ENCODE assay signal across 9 cellular contexts in genomic region chr21:41169258-41169576, GRCh38. TPM values are rescaled to one million over a fixed set of nuclear protein-coding genes. Genes with fewer than 3 reads are reported as not detected.
A peak's percentile ranks its signal among the peaks of the same experiment; 100 is the strongest.
DNase-seq lines count a peak whose midpoint lies in the region; ATAC-seq, FAIRE-seq and TF ChIP-seq lines count a peak whose summit lies in the region.
"Had no signal": no experiment of that assay in that cellular context is flagged by ENCODE, and none has a peak within 500 bp of the region (broad histone marks: within the 10 kb centered on the region; RNA-seq: fewer than 3 reads in every experiment).

No MANE protein-coding gene starts in this region.

- CTCF ChIA-PET in activated CD8-positive, alpha-beta memory T cell treated with anti-CD3 and anti-CD28 coated beads, Interleukin-2, amount 10 ng/mL, durations not matched to agents 7 days and 5 days (lab: Charles Lee): interaction anchor here (0.7 to 1.6 kb wide), 2 partner anchors 105 to 114 kb away, joined by 3 to 9 read pairs; no protein-coding TSS in a partner anchor

- peaks cover 8% of the 10 kb centered on the region for H3K4me1 Mint-ChIP-seq in activated CD8-positive, alpha-beta memory T cell treated with anti-CD3 and anti-CD28 coated beads, Interleukin-2, amount 10 ng/mL, durations not matched to agents 7 days and 5 days
- H3K4me1 Mint-ChIP-seq in memory B cell: peaks cover 21% of the 10 kb centered on the region

- no peak overlapping the region for H2AFZ ChIP-seq in MM.1S (ENCODE audit: low read length)

- H3K4me2 ChIP-seq in MM.1S (ENCODE audit: low read depth, low read length): no peak overlapping the region; the same call in 1 of the 2 replicates

- no peak for DNase-seq in activated CD8-positive, alpha-beta memory T cell treated with anti-CD3 and anti-CD28 coated beads, Interleukin-2, amount 10 ng/mL, durations not matched to agents 7 days and 5 days
- no peak for DNase-seq in activated CD8-positive, alpha-beta memory T cell treated with anti-CD3 and anti-CD28 coated beads, Interleukin-2, amount 50 U/mL, for 48 hours
- DNase-seq in bronchial epithelial cell (ENCODE audit: low read depth) (no peak), memory B cell (ENCODE audit: low spot score in 2 of 2) (no peak), tibial artery (no peak), MM.1S (no peak), NOMO-1 treated with dmso at 0.1 percent for 144 hours (lab: John Stamatoyannopoulos, UW; ENCODE audit: unreplicated experiment) (no peak)
- DNase-seq: Karpas-422 had no signal

- no peak overlapping the region for H3K27ac Mint-ChIP-seq in activated CD8-positive, alpha-beta memory T cell treated with anti-CD3 and anti-CD28 coated beads, Interleukin-2, amount 10 ng/mL, durations not matched to agents 7 days and 5 days
- H3K27ac Mint-ChIP-seq in memory B cell: no peak overlapping the region

- H3F3A ChIP-seq in MM.1S (ENCODE audit: insufficient read depth, low read length): no peaks in the 10 kb centered on the region

- H4K20me1 ChIP-seq in MM.1S (ENCODE audit: insufficient read depth, low read length): no peaks in the 10 kb centered on the region

- H3K27me3 ChIP-seq in bronchial epithelial cell (ENCODE audit: control insufficient read depth, insufficient read depth, low read length): no peaks in the 10 kb centered on the region
- no peaks in the 10 kb centered on the region for H3K27me3 ChIP-seq in tibial artery
- H3K27me3 ChIP-seq in MM.1S (replicated peaks; ENCODE audit: insufficient read depth, low read length): peaks cover 20% of the 10 kb centered on the region

- H3K4me1 ChIP-seq in tibial artery: peaks cover 0 to 55% (median 28%) of the 10 kb centered on the region in 4 donors
- H3K4me1 ChIP-seq in MM.1S (ENCODE audit: low read length): no peaks in the 10 kb centered on the region

- H3K36me3 ChIP-seq in bronchial epithelial cell (ENCODE audit: control insufficient read depth, insufficient read depth, low read length) (no peaks in the 10 kb centered on the region), tibial artery (no peaks in the 10 kb centered on the region), MM.1S (replicated peaks; ENCODE audit: insufficient read depth, low read length) (no peaks in the 10 kb centered on the region)

- ATAC-seq in activated CD8-positive, alpha-beta memory T cell treated with anti-CD3 and anti-CD28 coated beads, Interleukin-2, amount 10 ng/mL, durations not matched to agents 7 days and 5 days: no peak
- no peak for ATAC-seq in memory B cell (ENCODE audit: low read depth)
- ATAC-seq in HG03439 (IDR thresholded peaks at IDR 0.05; ENCODE audit: unreplicated experiment): no peak

- H3K27me3 Mint-ChIP-seq in activated CD8-positive, alpha-beta memory T cell treated with anti-CD3 and anti-CD28 coated beads, Interleukin-2, amount 10 ng/mL, durations not matched to agents 7 days and 5 days: peaks cover 63% of the 10 kb centered on the region
- H3K27me3 Mint-ChIP-seq in memory B cell: no peaks in the 10 kb centered on the region

- H3K27ac ChIP-seq in tibial artery (peak overlapping the region; percentile 96 to 99), MM.1S (ENCODE audit: low read length) (no peak overlapping the region)

- H3K4me3 Mint-ChIP-seq in activated CD8-positive, alpha-beta memory T cell treated with anti-CD3 and anti-CD28 coated beads, Interleukin-2, amount 10 ng/mL, durations not matched to agents 7 days and 5 days: peak overlapping the region; percentile 51
- peak overlapping the region; percentile 87 for H3K4me3 Mint-ChIP-seq in memory B cell

- H3K9me2 ChIP-seq in MM.1S (replicated peaks; ENCODE audit: insufficient read depth, low read length): no peaks in the 10 kb centered on the region

- no peaks in the 10 kb centered on the region for H3K36me3 Mint-ChIP-seq in activated CD8-positive, alpha-beta memory T cell treated with anti-CD3 and anti-CD28 coated beads, Interleukin-2, amount 10 ng/mL, durations not matched to agents 7 days and 5 days
- peaks cover 5% of the 10 kb centered on the region for H3K36me3 Mint-ChIP-seq in memory B cell

- FAIRE-seq in bronchial epithelial cell (lab: Jason Lieb, UNC): no peak

- peak overlapping the region; percentile 71 for H3K4me3 ChIP-seq in bronchial epithelial cell (ENCODE audit: low read depth, low read length)
- peak overlapping the region; percentile 87 to 94 for H3K4me3 ChIP-seq in tibial artery
- H3K4me3 ChIP-seq in MM.1S (ENCODE audit: low read length): no peak overlapping the region

- no peaks in the 10 kb centered on the region for H3K9me3 ChIP-seq in tibial artery
- no peaks in the 10 kb centered on the region for H3K9me3 ChIP-seq in MM.1S (replicated peaks; ENCODE audit: insufficient read depth, low read length)

- intact Hi-C loops in tibial artery (cut with DNase I; ENCODE audit: low total_unique reads): no loop called here

- H3K79me2 ChIP-seq in MM.1S (ENCODE audit: low read length): no peaks in the 10 kb centered on the region

- no peak overlapping the region for H3K9ac ChIP-seq in MM.1S (ENCODE audit: low read length)

- TF ChIP-seq CTCF in bronchial epithelial cell (IDR thresholded peaks at IDR 0.05; ENCODE audit: insufficient read depth, low read length, severe bottlenecking) (no peak), tibial artery (IDR thresholded peaks at IDR 0.05) (no peak), MM.1S (IDR thresholded peaks at IDR 0.05; ENCODE audit: low read length) (no peak)

- no peaks in the 10 kb centered on the region for H3K9me3 Mint-ChIP-seq in activated CD8-positive, alpha-beta memory T cell treated with anti-CD3 and anti-CD28 coated beads, Interleukin-2, amount 10 ng/mL, durations not matched to agents 7 days and 5 days (ENCODE audit: low read depth)
- no peaks in the 10 kb centered on the region for H3K9me3 Mint-ChIP-seq in memory B cell

RNA-seq across cellular contexts. Expression of gene BACE2, which starts 1.3 kb away (rescaled TPM):
- total RNA-seq in activated CD8-positive, alpha-beta memory T cell treated with anti-CD3 and anti-CD28 coated beads, Interleukin-2, amount 10 ng/mL, durations not matched to agents 7 days and 5 days: 1 to 10 TPM in 1 of 2 experiments, under 1 TPM in 1; 0.79 to 2.4 TPM
- 43.1 and 64.8 TPM in 2 replicates for total RNA-seq in bronchial epithelial cell

Comparison
In these comparisons a context has a peak if more than half of its experiments do, and no peak if none do; other contexts are left out.
1. RNA of gene BACE2, which starts 1.3 kb away (total RNA-seq): 43.1 to 64.8 TPM in bronchial epithelial cell; 0.79 to 2.4 TPM in activated CD8-positive, alpha-beta memory T cell treated with anti-CD3 and anti-CD28 coated beads, Interleukin-2, amount 10 ng/mL, durations not matched to agents 7 days and 5 days; every median in the first group is over 10 times any median in the second.